25 cellular contexts compared by ENCODE assay signal in genomic region chr9:121057821-121058220, GRCh38.
"Had no signal": no experiment of that assay in that cellular context is flagged by ENCODE, and none has a peak within 500 bp of the region (broad histone marks: within the 10 kb centered on the region; RNA-seq: fewer than 3 reads in every experiment).

No MANE protein-coding gene starts in this region.

- FAIRE-seq: HepG2, RCC 7860 had no signal

- H3K27me3 ChIP-seq: MG63, SJSA1 had no signal

- ATAC-seq: HepG2 had no signal

- H3K4me1 ChIP-seq: SJSA1 had no signal

- H3K36me3 ChIP-seq: MG63, SJSA1 had no signal

- H3K9me3 ChIP-seq: SJSA1 had no signal

- H3K4me3 ChIP-seq: MG63, SJSA1, SK-N-MC had no signal

- DNase-seq: IMR-90, Karpas-422, KG1, MG63, NCI-H1092, NCI-H1105 treated with DMSO at 0.1 percent for 48 hours, NCI-H1417 treated with DMSO at 0.1 percent for 48 hours, NCI-H146, NCI-H1694 treated with DMSO at 0.1 percent for 48 hours, NCI-H1930, NCI-H2081, NCI-H2107, NCI-H2227 treated with DMSO at 0.1 percent for 48 hours, NCI-H446, NCI-H510A, NCI-H524 treated with DMSO at 0.1 percent for 48 hours, NCI-H69, NCI-H774, Right ventricle myocardium superior, RPMI8226, SIG-M5 had no signal

- H3K27ac ChIP-seq: SJSA1, SK-N-MC had no signal
